In genomic region chr16:1342526-1343427, GRCh38 we compare ENCODE assay signal across 1 cellular context.
A peak's percentile ranks its signal among the peaks of the same experiment; 100 is the strongest.
TF ChIP-seq lines count a peak whose summit lies in the region.

No MANE protein-coding gene starts in this region.

TF ChIP-seq in HepG2, 621 proteins besides CTCF, POLR2A, EP300 and RAD21 (continued from another document and continues in another):
- TF ChIP-seq CEBPB (IDR thresholded peaks at IDR 0.05; ENCODE audit: borderline replicate concordance, low read depth, low read length): no peak
- TF ChIP-seq ATF2 (CRISPR knock-in tag; IDR thresholded peaks at IDR 0.05): no peak
- TF ChIP-seq HDAC2 (CRISPR knock-in tag; IDR thresholded peaks at IDR 0.05): 0 out of 2 replicates have a peak, but pooled peaks have one; percentile 25
- TF ChIP-seq ARID4A (CRISPR knock-in tag; IDR thresholded peaks at IDR 0.05; ENCODE audit: borderline replicate concordance): peak; percentile 86; the same call in 1 of the 2 replicates
- no peak; the same call in 1 of the 2 replicates for TF ChIP-seq CREM (IDR thresholded peaks at IDR 0.05)
- TF ChIP-seq CREM (CRISPR knock-in tag; IDR thresholded peaks at IDR 0.05): no peak
- TF ChIP-seq ZNF446 (CRISPR knock-in tag; IDR thresholded peaks at IDR 0.05): no peak
- TF ChIP-seq TFAP4 (IDR thresholded peaks at IDR 0.05; ENCODE audit: borderline replicate concordance, low read depth): peak; percentile 74; the same call in 1 of the 2 replicates
- 0 out of 2 replicates have a peak, but pooled peaks have one; percentile 4 for TF ChIP-seq HNF4A (CRISPR knock-in tag; IDR thresholded peaks at IDR 0.05)
- peak; percentile 83 for TF ChIP-seq CREB1 (IDR thresholded peaks at IDR 0.05)
- TF ChIP-seq CREB1 (CRISPR knock-in tag; IDR thresholded peaks at IDR 0.05): no peak
- TF ChIP-seq TEAD3 (CRISPR knock-in tag; optimal IDR thresholded peaks at IDR 0.05; ENCODE audit: borderline replicate concordance): peak; percentile 67
- no peak for TF ChIP-seq ZBTB2 (CRISPR knock-in tag; IDR thresholded peaks at IDR 0.05; ENCODE audit: low read depth)
- TF ChIP-seq MAFK (conservative IDR thresholded peaks at IDR 0.05 in 1 of 2, IDR thresholded peaks at IDR 0.05 in 1 of 2; ENCODE audit: low read length in 2 of 2): peak; percentile 39 to 54; a peak in 2 of 4 replicates
- no peak for TF ChIP-seq ZNF773 (CRISPR knock-in tag; IDR thresholded peaks at IDR 0.05; ENCODE audit: borderline replicate concordance)
- TF ChIP-seq GATAD1 (CRISPR knock-in tag; IDR thresholded peaks at IDR 0.05): peak; percentile 59; the same call in 1 of the 2 replicates
- TF ChIP-seq HNRNPLL (IDR thresholded peaks at IDR 0.05; ENCODE audit: low read depth, low read length, poor library complexity, severe bottlenecking): peak; percentile 71
- TF ChIP-seq ZNF891 (CRISPR knock-in tag; IDR thresholded peaks at IDR 0.05): 0 out of 2 replicates have a peak, but pooled peaks have one; percentile 20
- no peak for TF ChIP-seq ZNF788 (CRISPR knock-in tag; IDR thresholded peaks at IDR 0.05; ENCODE audit: borderline replicate concordance)
- TF ChIP-seq ZNF616 (CRISPR knock-in tag; IDR thresholded peaks at IDR 0.05; ENCODE audit: low read depth): no peak
- no peak for TF ChIP-seq CENPBD1 (CRISPR knock-in tag; IDR thresholded peaks at IDR 0.05; ENCODE audit: borderline replicate concordance, low read depth)
- TF ChIP-seq THAP11 (CRISPR knock-in tag; IDR thresholded peaks at IDR 0.05): 0 out of 2 replicates have a peak, but pooled peaks have one; percentile 49
- no peak for TF ChIP-seq ZNF609 (CRISPR knock-in tag; IDR thresholded peaks at IDR 0.05; ENCODE audit: borderline replicate concordance)
- TF ChIP-seq FOXA1 (IDR thresholded peaks at IDR 0.05): no peak
- TF ChIP-seq FOXA1 (CRISPR knock-in tag; IDR thresholded peaks at IDR 0.05): no peak
- no peak for TF ChIP-seq PRDM15 (CRISPR knock-in tag; IDR thresholded peaks at IDR 0.05)
- TF ChIP-seq ZSCAN22 (CRISPR knock-in tag; IDR thresholded peaks at IDR 0.05): peak; percentile 99
- TF ChIP-seq HNRNPL (IDR thresholded peaks at IDR 0.05; ENCODE audit: low read depth, low read length): peak; percentile 88
- TF ChIP-seq ZNF275 (CRISPR knock-in tag; IDR thresholded peaks at IDR 0.05; ENCODE audit: borderline replicate concordance): 0 out of 2 replicates have a peak, but pooled peaks have one; percentile 37
- TF ChIP-seq SALL1 (CRISPR knock-in tag; IDR thresholded peaks at IDR 0.05): peak; percentile 25; the same call in 1 of the 2 replicates
- TF ChIP-seq ZNF382 (CRISPR knock-in tag; IDR thresholded peaks at IDR 0.05; ENCODE audit: borderline replicate concordance): no peak
- no peak for TF ChIP-seq CENPX (CRISPR knock-in tag; IDR thresholded peaks at IDR 0.05)
- TF ChIP-seq DRAP1 (CRISPR knock-in tag; IDR thresholded peaks at IDR 0.05): peak; percentile 98
- TF ChIP-seq ZNF513 (CRISPR knock-in tag; conservative IDR thresholded peaks at IDR 0.05): no peak
- TF ChIP-seq MIXL1 (CRISPR knock-in tag; IDR thresholded peaks at IDR 0.05): no peak
- TF ChIP-seq ZNF33B (CRISPR knock-in tag; IDR thresholded peaks at IDR 0.05): no peak
- TF ChIP-seq RFX5 (IDR thresholded peaks at IDR 0.05; ENCODE audit: low read depth, low read length): 0 out of 2 replicates have a peak, but pooled peaks have one; percentile 31
- TF ChIP-seq ZNF547 (CRISPR knock-in tag; IDR thresholded peaks at IDR 0.05): peak; percentile 35; the same call in 1 of the 2 replicates
